1 cellular context compared by ENCODE assay signal in the genomic region with DNA sequence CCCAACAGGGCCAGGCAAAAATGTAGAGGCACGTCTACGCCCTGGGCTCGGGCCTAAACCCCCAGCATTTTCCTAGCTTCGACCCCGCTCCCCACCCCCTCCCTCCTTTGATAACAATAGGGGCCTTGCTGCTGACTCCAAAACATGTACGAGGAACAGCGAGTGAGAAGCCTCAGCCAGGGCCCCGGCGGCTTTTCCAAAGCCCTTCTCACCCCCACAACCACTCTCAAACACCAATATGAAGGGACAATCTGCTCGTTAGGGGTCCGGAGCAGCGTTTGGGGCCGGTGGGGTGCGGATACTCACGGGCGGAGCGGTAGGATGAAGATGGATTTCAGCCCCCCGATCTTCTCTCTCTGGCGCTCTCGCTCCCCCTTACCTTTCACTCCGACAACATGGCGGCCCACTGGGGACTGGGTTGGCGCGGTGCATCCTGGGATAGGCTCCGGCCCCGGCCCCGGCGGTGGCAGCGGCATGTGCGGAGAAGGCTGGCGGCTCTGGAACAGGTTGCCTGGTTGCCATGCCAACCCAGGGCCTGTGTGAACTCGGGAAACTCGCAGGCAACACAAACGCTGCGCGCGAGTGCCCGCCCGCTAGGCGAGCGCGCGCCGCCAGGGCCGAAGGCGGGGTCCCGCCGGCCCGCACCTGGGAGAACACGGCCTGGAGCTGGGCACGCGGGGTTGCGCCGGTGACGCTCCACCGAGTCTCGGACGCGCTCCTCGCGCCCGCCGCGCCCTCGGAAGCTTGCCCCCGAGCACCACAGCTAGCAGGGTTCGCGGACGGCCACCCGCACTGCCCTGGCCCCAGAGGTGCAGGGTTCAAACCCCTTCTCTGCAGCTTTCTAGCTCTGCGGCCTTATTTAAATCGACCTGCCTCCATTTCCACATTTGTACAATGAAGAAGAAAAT.
TF ChIP-seq lines count a peak whose summit lies in the region.

A gene with protein sequence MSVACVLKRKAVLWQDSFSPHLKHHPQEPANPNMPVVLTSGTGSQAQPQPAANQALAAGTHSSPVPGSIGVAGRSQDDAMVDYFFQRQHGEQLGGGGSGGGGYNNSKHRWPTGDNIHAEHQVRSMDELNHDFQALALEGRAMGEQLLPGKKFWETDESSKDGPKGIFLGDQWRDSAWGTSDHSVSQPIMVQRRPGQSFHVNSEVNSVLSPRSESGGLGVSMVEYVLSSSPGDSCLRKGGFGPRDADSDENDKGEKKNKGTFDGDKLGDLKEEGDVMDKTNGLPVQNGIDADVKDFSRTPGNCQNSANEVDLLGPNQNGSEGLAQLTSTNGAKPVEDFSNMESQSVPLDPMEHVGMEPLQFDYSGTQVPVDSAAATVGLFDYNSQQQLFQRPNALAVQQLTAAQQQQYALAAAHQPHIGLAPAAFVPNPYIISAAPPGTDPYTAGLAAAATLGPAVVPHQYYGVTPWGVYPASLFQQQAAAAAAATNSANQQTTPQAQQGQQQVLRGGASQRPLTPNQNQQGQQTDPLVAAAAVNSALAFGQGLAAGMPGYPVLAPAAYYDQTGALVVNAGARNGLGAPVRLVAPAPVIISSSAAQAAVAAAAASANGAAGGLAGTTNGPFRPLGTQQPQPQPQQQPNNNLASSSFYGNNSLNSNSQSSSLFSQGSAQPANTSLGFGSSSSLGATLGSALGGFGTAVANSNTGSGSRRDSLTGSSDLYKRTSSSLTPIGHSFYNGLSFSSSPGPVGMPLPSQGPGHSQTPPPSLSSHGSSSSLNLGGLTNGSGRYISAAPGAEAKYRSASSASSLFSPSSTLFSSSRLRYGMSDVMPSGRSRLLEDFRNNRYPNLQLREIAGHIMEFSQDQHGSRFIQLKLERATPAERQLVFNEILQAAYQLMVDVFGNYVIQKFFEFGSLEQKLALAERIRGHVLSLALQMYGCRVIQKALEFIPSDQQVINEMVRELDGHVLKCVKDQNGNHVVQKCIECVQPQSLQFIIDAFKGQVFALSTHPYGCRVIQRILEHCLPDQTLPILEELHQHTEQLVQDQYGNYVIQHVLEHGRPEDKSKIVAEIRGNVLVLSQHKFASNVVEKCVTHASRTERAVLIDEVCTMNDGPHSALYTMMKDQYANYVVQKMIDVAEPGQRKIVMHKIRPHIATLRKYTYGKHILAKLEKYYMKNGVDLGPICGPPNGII (minus strand): TSS at position 408 of the 908 bp plus-strand sequence. CDS start 6,151 bp downstream, outside the sequence.

TF ChIP-seq in HepG2, 621 proteins besides CTCF, POLR2A, EP300 and RAD21 (continued from another document and continues in another):
- TF ChIP-seq, protein P1, sequence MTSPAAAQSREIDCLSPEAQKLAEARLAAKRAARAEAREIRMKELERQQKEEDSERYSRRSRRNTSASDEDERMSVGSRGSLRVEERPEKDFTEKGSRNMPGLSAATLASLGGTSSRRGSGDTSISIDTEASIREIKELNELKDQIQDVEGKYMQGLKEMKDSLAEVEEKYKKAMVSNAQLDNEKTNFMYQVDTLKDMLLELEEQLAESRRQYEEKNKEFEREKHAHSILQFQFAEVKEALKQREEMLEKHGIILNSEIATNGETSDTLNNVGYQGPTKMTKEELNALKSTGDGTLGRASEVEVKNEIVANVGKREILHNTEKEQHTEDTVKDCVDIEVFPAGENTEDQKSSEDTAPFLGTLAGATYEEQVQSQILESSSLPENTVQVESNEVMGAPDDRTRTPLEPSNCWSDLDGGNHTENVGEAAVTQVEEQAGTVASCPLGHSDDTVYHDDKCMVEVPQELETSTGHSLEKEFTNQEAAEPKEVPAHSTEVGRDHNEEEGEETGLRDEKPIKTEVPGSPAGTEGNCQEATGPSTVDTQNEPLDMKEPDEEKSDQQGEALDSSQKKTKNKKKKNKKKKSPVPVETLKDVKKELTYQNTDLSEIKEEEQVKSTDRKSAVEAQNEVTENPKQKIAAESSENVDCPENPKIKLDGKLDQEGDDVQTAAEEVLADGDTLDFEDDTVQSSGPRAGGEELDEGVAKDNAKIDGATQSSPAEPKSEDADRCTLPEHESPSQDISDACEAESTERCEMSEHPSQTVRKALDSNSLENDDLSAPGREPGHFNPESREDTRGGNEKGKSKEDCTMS (CRISPR knock-in tag; conservative IDR thresholded peaks at IDR 0.05), result no peak
- TF ChIP-seq ZNF234 (CRISPR knock-in tag; conservative IDR thresholded peaks at IDR 0.05), result no peak
- TF ChIP-seq RNF2 (conservative IDR thresholded peaks at IDR 0.05; ENCODE audit: low read depth), result peak; percentile 84
- no peak for TF ChIP-seq RARG (CRISPR knock-in tag; IDR thresholded peaks at IDR 0.05; ENCODE audit: low read depth)
- 0 out of 2 replicates have a peak, but pooled peaks have one; percentile 42 for TF ChIP-seq TP53 (CRISPR knock-in tag; conservative IDR thresholded peaks at IDR 0.05)
- TF ChIP-seq, protein P2, sequence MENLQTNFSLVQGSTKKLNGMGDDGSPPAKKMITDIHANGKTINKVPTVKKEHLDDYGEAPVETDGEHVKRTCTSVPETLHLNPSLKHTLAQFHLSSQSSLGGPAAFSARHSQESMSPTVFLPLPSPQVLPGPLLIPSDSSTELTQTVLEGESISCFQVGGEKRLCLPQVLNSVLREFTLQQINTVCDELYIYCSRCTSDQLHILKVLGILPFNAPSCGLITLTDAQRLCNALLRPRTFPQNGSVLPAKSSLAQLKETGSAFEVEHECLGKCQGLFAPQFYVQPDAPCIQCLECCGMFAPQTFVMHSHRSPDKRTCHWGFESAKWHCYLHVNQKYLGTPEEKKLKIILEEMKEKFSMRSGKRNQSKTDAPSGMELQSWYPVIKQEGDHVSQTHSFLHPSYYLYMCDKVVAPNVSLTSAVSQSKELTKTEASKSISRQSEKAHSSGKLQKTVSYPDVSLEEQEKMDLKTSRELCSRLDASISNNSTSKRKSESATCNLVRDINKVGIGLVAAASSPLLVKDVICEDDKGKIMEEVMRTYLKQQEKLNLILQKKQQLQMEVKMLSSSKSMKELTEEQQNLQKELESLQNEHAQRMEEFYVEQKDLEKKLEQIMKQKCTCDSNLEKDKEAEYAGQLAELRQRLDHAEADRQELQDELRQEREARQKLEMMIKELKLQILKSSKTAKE (CRISPR knock-in tag; IDR thresholded peaks at IDR 0.05; ENCODE audit: borderline replicate concordance), result peak; percentile 41; the same call in 1 of the 2 replicates
- no peak for TF ChIP-seq ZNF598 (CRISPR knock-in tag; IDR thresholded peaks at IDR 0.05; ENCODE audit: borderline replicate concordance)
- TF ChIP-seq, protein P3, sequence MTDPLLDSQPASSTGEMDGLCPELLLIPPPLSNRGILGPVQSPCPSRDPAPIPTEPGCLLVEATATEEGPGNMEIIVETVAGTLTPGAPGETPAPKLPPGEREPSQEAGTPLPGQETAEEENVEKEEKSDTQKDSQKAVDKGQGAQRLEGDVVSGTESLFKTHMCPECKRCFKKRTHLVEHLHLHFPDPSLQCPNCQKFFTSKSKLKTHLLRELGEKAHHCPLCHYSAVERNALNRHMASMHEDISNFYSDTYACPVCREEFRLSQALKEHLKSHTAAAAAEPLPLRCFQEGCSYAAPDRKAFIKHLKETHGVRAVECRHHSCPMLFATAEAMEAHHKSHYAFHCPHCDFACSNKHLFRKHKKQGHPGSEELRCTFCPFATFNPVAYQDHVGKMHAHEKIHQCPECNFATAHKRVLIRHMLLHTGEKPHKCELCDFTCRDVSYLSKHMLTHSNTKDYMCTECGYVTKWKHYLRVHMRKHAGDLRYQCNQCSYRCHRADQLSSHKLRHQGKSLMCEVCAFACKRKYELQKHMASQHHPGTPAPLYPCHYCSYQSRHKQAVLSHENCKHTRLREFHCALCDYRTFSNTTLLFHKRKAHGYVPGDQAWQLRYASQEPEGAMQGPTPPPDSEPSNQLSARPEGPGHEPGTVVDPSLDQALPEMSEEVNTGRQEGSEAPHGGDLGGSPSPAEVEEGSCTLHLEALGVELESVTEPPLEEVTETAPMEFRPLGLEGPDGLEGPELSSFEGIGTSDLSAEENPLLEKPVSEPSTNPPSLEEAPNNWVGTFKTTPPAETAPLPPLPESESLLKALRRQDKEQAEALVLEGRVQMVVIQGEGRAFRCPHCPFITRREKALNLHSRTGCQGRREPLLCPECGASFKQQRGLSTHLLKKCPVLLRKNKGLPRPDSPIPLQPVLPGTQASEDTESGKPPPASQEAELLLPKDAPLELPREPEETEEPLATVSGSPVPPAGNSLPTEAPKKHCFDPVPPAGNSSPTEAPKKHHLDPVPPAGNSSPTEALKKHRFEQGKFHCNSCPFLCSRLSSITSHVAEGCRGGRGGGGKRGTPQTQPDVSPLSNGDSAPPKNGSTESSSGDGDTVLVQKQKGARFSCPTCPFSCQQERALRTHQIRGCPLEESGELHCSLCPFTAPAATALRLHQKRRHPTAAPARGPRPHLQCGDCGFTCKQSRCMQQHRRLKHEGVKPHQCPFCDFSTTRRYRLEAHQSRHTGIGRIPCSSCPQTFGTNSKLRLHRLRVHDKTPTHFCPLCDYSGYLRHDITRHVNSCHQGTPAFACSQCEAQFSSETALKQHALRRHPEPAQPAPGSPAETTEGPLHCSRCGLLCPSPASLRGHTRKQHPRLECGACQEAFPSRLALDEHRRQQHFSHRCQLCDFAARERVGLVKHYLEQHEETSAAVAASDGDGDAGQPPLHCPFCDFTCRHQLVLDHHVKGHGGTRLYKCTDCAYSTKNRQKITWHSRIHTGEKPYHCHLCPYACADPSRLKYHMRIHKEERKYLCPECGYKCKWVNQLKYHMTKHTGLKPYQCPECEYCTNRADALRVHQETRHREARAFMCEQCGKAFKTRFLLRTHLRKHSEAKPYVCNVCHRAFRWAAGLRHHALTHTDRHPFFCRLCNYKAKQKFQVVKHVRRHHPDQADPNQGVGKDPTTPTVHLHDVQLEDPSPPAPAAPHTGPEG (CRISPR knock-in tag; IDR thresholded peaks at IDR 0.05), result peak; percentile 89
- TF ChIP-seq, protein P4, sequence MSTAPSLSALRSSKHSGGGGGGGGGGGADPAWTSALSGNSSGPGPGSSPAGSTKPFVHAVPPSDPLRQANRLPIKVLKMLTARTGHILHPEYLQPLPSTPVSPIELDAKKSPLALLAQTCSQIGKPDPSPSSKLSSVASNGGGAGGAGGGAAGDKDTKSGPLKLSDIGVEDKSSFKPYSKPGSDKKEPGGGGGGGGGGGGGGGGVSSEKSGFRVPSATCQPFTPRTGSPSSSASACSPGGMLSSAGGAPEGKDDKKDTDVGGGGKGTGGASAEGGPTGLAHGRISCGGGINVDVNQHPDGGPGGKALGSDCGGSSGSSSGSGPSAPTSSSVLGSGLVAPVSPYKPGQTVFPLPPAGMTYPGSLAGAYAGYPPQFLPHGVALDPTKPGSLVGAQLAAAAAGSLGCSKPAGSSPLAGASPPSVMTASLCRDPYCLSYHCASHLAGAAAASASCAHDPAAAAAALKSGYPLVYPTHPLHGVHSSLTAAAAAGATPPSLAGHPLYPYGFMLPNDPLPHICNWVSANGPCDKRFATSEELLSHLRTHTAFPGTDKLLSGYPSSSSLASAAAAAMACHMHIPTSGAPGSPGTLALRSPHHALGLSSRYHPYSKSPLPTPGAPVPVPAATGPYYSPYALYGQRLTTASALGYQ (CRISPR knock-in tag; IDR thresholded peaks at IDR 0.05), result no peak
- TF ChIP-seq, protein P5, sequence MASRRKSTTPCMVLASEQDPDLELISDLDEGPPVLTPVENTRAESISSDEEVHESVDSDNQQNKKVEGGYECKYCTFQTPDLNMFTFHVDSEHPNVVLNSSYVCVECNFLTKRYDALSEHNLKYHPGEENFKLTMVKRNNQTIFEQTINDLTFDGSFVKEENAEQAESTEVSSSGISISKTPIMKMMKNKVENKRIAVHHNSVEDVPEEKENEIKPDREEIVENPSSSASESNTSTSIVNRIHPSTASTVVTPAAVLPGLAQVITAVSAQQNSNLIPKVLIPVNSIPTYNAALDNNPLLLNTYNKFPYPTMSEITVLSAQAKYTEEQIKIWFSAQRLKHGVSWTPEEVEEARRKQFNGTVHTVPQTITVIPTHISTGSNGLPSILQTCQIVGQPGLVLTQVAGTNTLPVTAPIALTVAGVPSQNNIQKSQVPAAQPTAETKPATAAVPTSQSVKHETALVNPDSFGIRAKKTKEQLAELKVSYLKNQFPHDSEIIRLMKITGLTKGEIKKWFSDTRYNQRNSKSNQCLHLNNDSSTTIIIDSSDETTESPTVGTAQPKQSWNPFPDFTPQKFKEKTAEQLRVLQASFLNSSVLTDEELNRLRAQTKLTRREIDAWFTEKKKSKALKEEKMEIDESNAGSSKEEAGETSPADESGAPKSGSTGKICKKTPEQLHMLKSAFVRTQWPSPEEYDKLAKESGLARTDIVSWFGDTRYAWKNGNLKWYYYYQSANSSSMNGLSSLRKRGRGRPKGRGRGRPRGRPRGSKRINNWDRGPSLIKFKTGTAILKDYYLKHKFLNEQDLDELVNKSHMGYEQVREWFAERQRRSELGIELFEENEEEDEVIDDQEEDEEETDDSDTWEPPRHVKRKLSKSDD (CRISPR knock-in tag; IDR thresholded peaks at IDR 0.05; ENCODE audit: low read depth), result peak; percentile 47; the same call in 1 of the 2 replicates
- TF ChIP-seq, protein P6, sequence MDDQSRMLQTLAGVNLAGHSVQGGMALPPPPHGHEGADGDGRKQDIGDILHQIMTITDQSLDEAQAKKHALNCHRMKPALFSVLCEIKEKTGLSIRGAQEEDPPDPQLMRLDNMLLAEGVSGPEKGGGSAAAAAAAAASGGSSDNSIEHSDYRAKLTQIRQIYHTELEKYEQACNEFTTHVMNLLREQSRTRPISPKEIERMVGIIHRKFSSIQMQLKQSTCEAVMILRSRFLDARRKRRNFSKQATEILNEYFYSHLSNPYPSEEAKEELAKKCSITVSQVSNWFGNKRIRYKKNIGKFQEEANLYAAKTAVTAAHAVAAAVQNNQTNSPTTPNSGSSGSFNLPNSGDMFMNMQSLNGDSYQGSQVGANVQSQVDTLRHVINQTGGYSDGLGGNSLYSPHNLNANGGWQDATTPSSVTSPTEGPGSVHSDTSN (CRISPR knock-in tag; IDR thresholded peaks at IDR 0.05; ENCODE audit: borderline replicate concordance), result no peak
- 0 out of 2 replicates have a peak, but pooled peaks have one; percentile 12 for TF ChIP-seq PPARG (CRISPR knock-in tag; conservative IDR thresholded peaks at IDR 0.05)
- TF ChIP-seq FOXP1 (IDR thresholded peaks at IDR 0.05), result no peak
- TF ChIP-seq FOXP1 (CRISPR knock-in tag; IDR thresholded peaks at IDR 0.05), result no peak
- peak; percentile 93 for TF ChIP-seq SAP130 (CRISPR knock-in tag; IDR thresholded peaks at IDR 0.05; ENCODE audit: low read depth)
- TF ChIP-seq, protein P7, sequence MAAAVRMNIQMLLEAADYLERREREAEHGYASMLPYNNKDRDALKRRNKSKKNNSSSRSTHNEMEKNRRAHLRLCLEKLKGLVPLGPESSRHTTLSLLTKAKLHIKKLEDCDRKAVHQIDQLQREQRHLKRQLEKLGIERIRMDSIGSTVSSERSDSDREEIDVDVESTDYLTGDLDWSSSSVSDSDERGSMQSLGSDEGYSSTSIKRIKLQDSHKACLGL (CRISPR knock-in tag; IDR thresholded peaks at IDR 0.05), result peak; percentile 81; the same call in 1 of the 2 replicates
- peak; percentile 85; the same call in 1 of the 2 replicates for TF ChIP-seq ZNF446 (CRISPR knock-in tag; IDR thresholded peaks at IDR 0.05)
- no peak for TF ChIP-seq HDAC6 (IDR thresholded peaks at IDR 0.05; ENCODE audit: low read depth, low read length)
- no peak; the same call in 1 of the 2 replicates for TF ChIP-seq ARHGAP35 (CRISPR knock-in tag; IDR thresholded peaks at IDR 0.05; ENCODE audit: borderline replicate concordance)
- TF ChIP-seq BHLHE40 (IDR thresholded peaks at IDR 0.05; ENCODE audit: low read length), result peak; percentile 82
- TF ChIP-seq ZNF790 (CRISPR knock-in tag; IDR thresholded peaks at IDR 0.05; ENCODE audit: borderline replicate concordance), result no peak
- 0 out of 2 replicates have a peak, but pooled peaks have one; percentile 87 for TF ChIP-seq U2AF2 (IDR thresholded peaks at IDR 0.05; ENCODE audit: low read depth, low read length)
